ENCODE assay signal across 20 cellular contexts in genomic region chr5:131991593-131992324, GRCh38. TPM values are rescaled to one million over a fixed set of nuclear protein-coding genes. Genes with fewer than 3 reads are reported as not detected.
DNase-seq lines count a peak whose midpoint lies in the region; ATAC-seq and TF ChIP-seq lines count a peak whose summit lies in the region.
"Had no signal": no experiment of that assay in that cellular context is flagged by ENCODE, and none has a peak within 500 bp of the region (broad histone marks: within the 10 kb centered on the region; RNA-seq: fewer than 3 reads in every experiment).

No MANE protein-coding gene starts in this region.

- peaks cover 11% of the 10 kb centered on the region for H3K27me3 Mint-ChIP-seq in chondrocyte (ENCODE audit: low read depth)
- peaks cover 4% of the 10 kb centered on the region for H3K27me3 Mint-ChIP-seq in neural progenitor cell (ENCODE audit: insufficient read depth, low read depth)

- H3K27ac Mint-ChIP-seq in chondrocyte (ENCODE audit: unreplicated experiment) (no peak overlapping the region), neural progenitor cell (peak overlapping the region; percentile 42)
- H3K27ac Mint-ChIP-seq: HFFc6 had no signal

- H3K4me3 ChIP-seq in heart right ventricle = no peak overlapping the region
- H3K4me3 ChIP-seq in neural progenitor cell = no peak overlapping the region
- H3K4me3 ChIP-seq in aorta (ENCODE audit: low read length in 2 of 2) = no peak overlapping the region
- H3K4me3 ChIP-seq: BLaER1 had no signal

- no peak overlapping the region for H2AFZ ChIP-seq in neural progenitor cell (replicated peaks)

- no peak for ATAC-seq in Right ventricle myocardium superior (ENCODE audit: poor library complexity)
- no peak for ATAC-seq in heart right ventricle
- no peak for ATAC-seq in aorta (ENCODE audit: low FRiP score)
- no peak for ATAC-seq in HG02623 (IDR thresholded peaks at IDR 0.05; ENCODE audit: unreplicated experiment)
- ATAC-seq in GM21528 (IDR thresholded peaks at IDR 0.05; ENCODE audit: low FRiP score, unreplicated experiment) = no peak

- WGBS in heart right ventricle, 2 donors = 57 to 73% methylated on average over 10 of the region's 10 CpGs
- 52 to 53% methylated on average over 10 of the region's 10 CpGs for WGBS in aorta, 2 donors

- DNase-seq in Right ventricle myocardium superior (peak; percentile 11), heart right ventricle (no peak), chondrocyte (ENCODE audit: low spot score) (peak; percentile 48), neural progenitor cell (ENCODE audit: low spot score) (no peak), aorta (peak; percentile 14 to 41)
- no peak for DNase-seq in activated CD4-positive, alpha-beta T cell treated with anti-CD3 and anti-CD28 coated beads, Interleukin-2, amount 50 U/mL, for 1 hour
- DNase-seq: 8988T; AML-193; Caco-2; CD8-positive, alpha-beta memory T cell; DND-41; GDM1; GOT3; HCEC 1CT; HFFc6; IMR-90 had no signal

- intact Hi-C loops in Right ventricle myocardium superior (cut with DNase I) = no loop called here
- intact Hi-C loops in heart right ventricle (cut with DNase I) = no loop called here
- intact Hi-C loops in aorta (cut with DNase I) = loop anchor here in 1 of 2 donors (10.0 kb wide), 1 partner anchor 157 kb away; no protein-coding TSS in a partner anchor

- no peak overlapping the region for H3K9ac ChIP-seq in neural progenitor cell
- H3K9ac ChIP-seq: BLaER1 had no signal

- H3K4me1 Mint-ChIP-seq in chondrocyte (ENCODE audit: low read depth) = no peaks in the 10 kb centered on the region
- peaks cover 8% of the 10 kb centered on the region for H3K4me1 Mint-ChIP-seq in neural progenitor cell

- no peaks in the 10 kb centered on the region for H3K27me3 ChIP-seq in heart right ventricle
- H3K27me3 ChIP-seq in neural progenitor cell = no peaks in the 10 kb centered on the region
- H3K27me3 ChIP-seq in aorta (ENCODE audit: control insufficient read depth in 1 of 2, insufficient read depth in 2 of 2, low read length in 1 of 2) = no peaks in the 10 kb centered on the region
- H3K27me3 ChIP-seq: BLaER1 had no signal

- no peaks in the 10 kb centered on the region for H3K9me3 Mint-ChIP-seq in chondrocyte (ENCODE audit: low read depth)
- H3K9me3 Mint-ChIP-seq in neural progenitor cell = no peaks in the 10 kb centered on the region
- H3K9me3 Mint-ChIP-seq: CD8-positive, alpha-beta memory T cell; HFFc6 had no signal

- H3K4me3 Mint-ChIP-seq in chondrocyte (ENCODE audit: unreplicated experiment) (no peak overlapping the region), neural progenitor cell (no peak overlapping the region)
- H3K4me3 Mint-ChIP-seq: CD8-positive, alpha-beta memory T cell; HFFc6 had no signal

- H3K9me3 ChIP-seq in heart right ventricle (no peaks in the 10 kb centered on the region), neural progenitor cell (ENCODE audit: low read depth) (no peaks in the 10 kb centered on the region), aorta (ENCODE audit: control insufficient read depth, low read length) (no peaks in the 10 kb centered on the region)
- H3K9me3 ChIP-seq: BLaER1, Caco-2 had no signal

- H3K36me3 Mint-ChIP-seq in chondrocyte (ENCODE audit: low read depth) (no peaks in the 10 kb centered on the region), neural progenitor cell (no peaks in the 10 kb centered on the region)

- TF ChIP-seq CTCF in heart right ventricle (IDR thresholded peaks at IDR 0.05) = no peak
- no peak for TF ChIP-seq CTCF in chondrocyte (IDR thresholded peaks at IDR 0.05)
- no peak for TF ChIP-seq CTCF in neural progenitor cell (IDR thresholded peaks at IDR 0.05)

- no peaks in the 10 kb centered on the region for H3K79me2 ChIP-seq in neural progenitor cell (ENCODE audit: low read depth)

- H3K4me2 ChIP-seq in neural progenitor cell = no peak overlapping the region
- H3K4me2 ChIP-seq: BLaER1 had no signal

- H3K4me1 ChIP-seq in heart right ventricle = no peaks in the 10 kb centered on the region
- H3K4me1 ChIP-seq in neural progenitor cell = peaks cover 4% of the 10 kb centered on the region
- no peaks in the 10 kb centered on the region for H3K4me1 ChIP-seq in aorta (ENCODE audit: control insufficient read depth in 1 of 2, insufficient read depth in 2 of 2, low read length in 2 of 2)

- no peaks in the 10 kb centered on the region for H4K20me1 ChIP-seq in neural progenitor cell (ENCODE audit: low read depth)
- H4K20me1 ChIP-seq: BLaER1 had no signal

- H3K36me3 ChIP-seq in heart right ventricle (no peaks in the 10 kb centered on the region), neural progenitor cell (no peaks in the 10 kb centered on the region), aorta (ENCODE audit: control insufficient read depth in 1 of 2, insufficient read depth in 2 of 2, low read length in 1 of 2) (no peaks in the 10 kb centered on the region)
- H3K36me3 ChIP-seq: BLaER1 had no signal

- no peaks in the 10 kb centered on the region for H3F3A ChIP-seq in neural progenitor cell (ENCODE audit: low read depth)

- H3K27ac ChIP-seq in heart right ventricle = no peak overlapping the region
- no peak overlapping the region for H3K27ac ChIP-seq in neural progenitor cell
- H3K27ac ChIP-seq in aorta (ENCODE audit: low read depth in 1 of 2, low read length in 2 of 2) = no peak overlapping the region
- H3K27ac ChIP-seq: BLaER1 had no signal

RNA-seq across cellular contexts. Expression of gene ACSL6, which starts 19.7 kb away (rescaled TPM):
- total RNA-seq in Right ventricle myocardium superior (3.0 TPM), heart right ventricle (1 to 10 TPM; 2.1 to 4.5 (median 3.0) TPM), chondrocyte (not detected in 3 replicates), neural progenitor cell (ENCODE audit: low replicate concordance) (not detected in 2 replicates), aorta (1 to 10 TPM in 1 of 2 donors, under 1 TPM in 1; 0.42 to 2.3 TPM)
- polyA plus RNA-seq in heart right ventricle (1 to 10 TPM in 1 of 2 donors, under 1 TPM in 1; 0.26 to 7.0 TPM), aorta (under 1 TPM; 0.03 to 0.13 TPM)
- total RNA-seq: HFFc6, HT-29, IMR-90 had no signal
- polyA plus RNA-seq: IMR-90 had no signal

RNA-seq across cellular contexts. Expression of gene MEIKIN, which starts 46.3 kb away (rescaled TPM):
- total RNA-seq in Right ventricle myocardium superior = not detected
- total RNA-seq in heart right ventricle = not detected
- under 1 TPM in 1 of 2 donors, not detected in 1; 0.09 TPM for polyA plus RNA-seq in heart right ventricle
- total RNA-seq in chondrocyte = not detected in 3 replicates
- total RNA-seq in neural progenitor cell (ENCODE audit: low replicate concordance) = not detected in 2 replicates
- 1 to 10 TPM; 1.2 to 3.4 TPM for total RNA-seq in aorta
- not detected for polyA plus RNA-seq in aorta
- total RNA-seq: Caco-2, HFFc6, HT-29, IMR-90 had no signal
- polyA plus RNA-seq: IMR-90 had no signal

Comparison
In these comparisons a context has a peak if more than half of its experiments do, and no peak if none do; other contexts are left out.
1. DNase-seq: peak in Right ventricle myocardium superior (single experiment), chondrocyte (single experiment) and aorta (2 of 2); none in heart right ventricle (0 of 2), neural progenitor cell (single experiment) and activated CD4-positive, alpha-beta T cell treated with anti-CD3 and anti-CD28 coated beads, Interleukin-2, amount 50 U/mL, for 1 hour (single experiment).